Comparison of ENCODE assay signal across 18 cellular contexts in the genomic region with DNA sequence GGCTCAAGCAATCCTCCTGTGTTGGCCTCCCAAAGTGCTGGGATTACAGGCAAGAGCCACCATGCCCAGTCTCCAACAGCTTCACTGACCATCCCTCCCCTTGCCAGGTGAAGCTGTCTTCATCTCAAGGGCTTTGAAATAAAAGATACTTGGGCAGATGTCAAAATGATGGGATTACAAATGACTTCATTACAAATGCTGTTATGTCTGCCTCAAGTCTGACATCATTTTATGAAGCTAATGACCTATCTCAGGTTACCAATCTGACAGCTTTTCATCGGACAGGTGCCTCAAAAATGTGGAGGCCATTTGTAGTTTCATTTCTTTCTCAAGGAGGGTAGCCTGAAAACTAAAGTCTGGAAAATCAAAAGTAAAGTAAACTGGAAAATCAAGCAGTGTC.
DNase-seq lines count a peak whose midpoint lies in the region; ATAC-seq, FAIRE-seq and TF ChIP-seq lines count a peak whose summit lies in the region.
"Had no signal": no experiment of that assay in that cellular context is flagged by ENCODE, and none has a peak within 500 bp of the region (broad histone marks: within the 10 kb centered on the region; RNA-seq: fewer than 3 reads in every experiment).

No MANE protein-coding gene starts in this region.

- H3K27ac ChIP-seq in HEK293 (ENCODE audit: extremely low read depth, low read depth, low read length): no peak overlapping the region
- H3K27ac ChIP-seq in kidney (ENCODE audit: low read depth in 2 of 2, low read length in 2 of 2): peak overlapping the region; percentile 21 to 80
- no peak overlapping the region for H3K27ac ChIP-seq in prostate gland
- no peak overlapping the region for H3K27ac ChIP-seq in suprapubic skin
- H3K27ac ChIP-seq: GM23248, SJCRH30 had no signal

- peaks cover 0 to 4% of the 10 kb centered on the region in 2 experiments; a peak in 2 of 3 replicates for H3K36me3 ChIP-seq in HEK293 (ENCODE audit: control insufficient read depth in 2 of 2, insufficient read depth in 1 of 2, low read length in 2 of 2)
- H3K36me3 ChIP-seq in kidney (ENCODE audit: control insufficient read depth in 1 of 2, insufficient read depth in 2 of 2, low read length in 2 of 2): no peaks in the 10 kb centered on the region
- no peaks in the 10 kb centered on the region for H3K36me3 ChIP-seq in prostate gland
- peaks cover 3% of the 10 kb centered on the region for H3K36me3 ChIP-seq in suprapubic skin
- H3K36me3 ChIP-seq: HAP-1, SJCRH30 had no signal

- peak; percentile 3 for DNase-seq in NCI-H1436 treated with DMSO at 0.1 percent for 48 hours (lab: John Stamatoyannopoulos, UW)
- DNase-seq in NCI-H1436 (lab: John Stamatoyannopoulos, UW): no peak
- peak; percentile 82 for DNase-seq in NCI-H524 treated with DMSO at 0.1 percent for 48 hours (lab: John Stamatoyannopoulos, UW)
- DNase-seq in kidney: no peak
- DNase-seq in prostate gland (ENCODE audit: low spot score): no peak
- no peak for DNase-seq in suprapubic skin (ENCODE audit: low spot score in 2 of 2)
- DNase-seq: GF-D8, KG1, NCI-H1105 treated with DMSO at 0.1 percent for 48 hours, NCI-H226, NCI-H526, SJCRH30, T-helper 17 cell had no signal

- 72% methylated on average over 1 of the region's 1 CpG for WGBS in prostate gland
- WGBS in suprapubic skin: 94% methylated on average over 1 of the region's 1 CpG

- TF ChIP-seq CTCF in HEK293 (tag by site-specific recombination; IDR thresholded peaks at IDR 0.05) (no peak), kidney (IDR thresholded peaks at IDR 0.05; ENCODE audit: borderline replicate concordance, extremely low read depth, insufficient read depth) (no peak), prostate gland (IDR thresholded peaks at IDR 0.05) (no peak), suprapubic skin (IDR thresholded peaks at IDR 0.05) (no peak)

- intact Hi-C loops in kidney (cut with DNase I): no loop called here
- intact Hi-C loops in prostate gland (cut with DNase I): no loop called here

- H3K4me3 ChIP-seq in HEK293 (ENCODE audit: low read depth, low read length) (no peak overlapping the region), kidney (ENCODE audit: low read length in 2 of 2) (no peak overlapping the region), prostate gland (no peak overlapping the region), suprapubic skin (no peak overlapping the region)
- H3K4me3 ChIP-seq: GM23248, HAP-1, SJCRH30 had no signal

- H3K9me3 ChIP-seq in HEK293 (ENCODE audit: control insufficient read depth, insufficient read depth, low read depth, low read length) (no peaks in the 10 kb centered on the region), kidney (ENCODE audit: control insufficient read depth in 1 of 2, low read length in 2 of 2) (no peaks in the 10 kb centered on the region), prostate gland (no peaks in the 10 kb centered on the region), suprapubic skin (no peaks in the 10 kb centered on the region)
- H3K9me3 ChIP-seq: HAP-1 had no signal

- POLR2A ChIA-PET in HEK293 (lab: Yijun Ruan, JAX): no interaction called here

- TF ChIP-seq POLR2A in prostate gland (IDR thresholded peaks at IDR 0.05): no peak
- no peak for TF ChIP-seq POLR2A in suprapubic skin (IDR thresholded peaks at IDR 0.05)

- H3K9ac ChIP-seq in kidney (ENCODE audit: low read length in 2 of 2): no peak overlapping the region
- H3K9ac ChIP-seq: GM23248 had no signal

- H3K27me3 ChIP-seq in prostate gland (replicated peaks; ENCODE audit: insufficient read depth) (no peaks in the 10 kb centered on the region), suprapubic skin (no peaks in the 10 kb centered on the region)
- H3K27me3 ChIP-seq: SJCRH30 had no signal

- CTCF ChIA-PET in HEK293 (lab: Yijun Ruan, JAX): no interaction called here

- TF ChIP-seq EP300 in suprapubic skin (IDR thresholded peaks at IDR 0.05): no peak

- H3K4me1 ChIP-seq in HEK293 (ENCODE audit: control insufficient read depth, insufficient read depth, low read length) (peaks cover 3% of the 10 kb centered on the region), kidney (ENCODE audit: control insufficient read depth in 1 of 2, insufficient read depth in 1 of 2, low read depth in 1 of 2, low read length in 2 of 2) (peaks cover 4 to 8% of the 10 kb centered on the region in 2 donors), prostate gland (replicated peaks) (no peaks in the 10 kb centered on the region), suprapubic skin (no peaks in the 10 kb centered on the region)
- H3K4me1 ChIP-seq: HAP-1, SJCRH30 had no signal

- no peak for ATAC-seq in HG03097 (IDR thresholded peaks at IDR 0.05; ENCODE audit: low FRiP score, unreplicated experiment)
- ATAC-seq: Panc1, T-helper 17 cell had no signal

- no peak for FAIRE-seq in kidney (lab: Jason Lieb, UNC)

TF ChIP-seq in HEK293, 187 proteins besides CTCF, POLR2A, EP300 and RAD21:
- TF ChIP-seq ZBTB21 (tag by site-specific recombination; IDR thresholded peaks at IDR 0.05) (0 out of 2 replicates have a peak, but pooled peaks have one; percentile 51), ZNF473 (tag by site-specific recombination; IDR thresholded peaks at IDR 0.05) (no peak), ZNF629 (tag by site-specific recombination; IDR thresholded peaks at IDR 0.05) (peak; percentile 76), ZNF394 (tag by site-specific recombination; IDR thresholded peaks at IDR 0.05; ENCODE audit: borderline replicate concordance) (0 out of 2 replicates have a peak, but pooled peaks have one; percentile 14), YY1 (tag by site-specific recombination; IDR thresholded peaks at IDR 0.05) (no peak), ZNF366 (tag by site-specific recombination; conservative IDR thresholded peaks at IDR 0.05) (peak; percentile 61; the same call in 1 of the 2 replicates)
- TF ChIP-seq, protein P1, sequence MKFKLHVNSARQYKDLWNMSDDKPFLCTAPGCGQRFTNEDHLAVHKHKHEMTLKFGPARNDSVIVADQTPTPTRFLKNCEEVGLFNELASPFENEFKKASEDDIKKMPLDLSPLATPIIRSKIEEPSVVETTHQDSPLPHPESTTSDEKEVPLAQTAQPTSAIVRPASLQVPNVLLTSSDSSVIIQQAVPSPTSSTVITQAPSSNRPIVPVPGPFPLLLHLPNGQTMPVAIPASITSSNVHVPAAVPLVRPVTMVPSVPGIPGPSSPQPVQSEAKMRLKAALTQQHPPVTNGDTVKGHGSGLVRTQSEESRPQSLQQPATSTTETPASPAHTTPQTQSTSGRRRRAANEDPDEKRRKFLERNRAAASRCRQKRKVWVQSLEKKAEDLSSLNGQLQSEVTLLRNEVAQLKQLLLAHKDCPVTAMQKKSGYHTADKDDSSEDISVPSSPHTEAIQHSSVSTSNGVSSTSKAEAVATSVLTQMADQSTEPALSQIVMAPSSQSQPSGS (tag by site-specific recombination; IDR thresholded peaks at IDR 0.05; ENCODE audit: low read depth): 0 out of 2 replicates have a peak, but pooled peaks have one; percentile 56
- TF ChIP-seq, protein P2, sequence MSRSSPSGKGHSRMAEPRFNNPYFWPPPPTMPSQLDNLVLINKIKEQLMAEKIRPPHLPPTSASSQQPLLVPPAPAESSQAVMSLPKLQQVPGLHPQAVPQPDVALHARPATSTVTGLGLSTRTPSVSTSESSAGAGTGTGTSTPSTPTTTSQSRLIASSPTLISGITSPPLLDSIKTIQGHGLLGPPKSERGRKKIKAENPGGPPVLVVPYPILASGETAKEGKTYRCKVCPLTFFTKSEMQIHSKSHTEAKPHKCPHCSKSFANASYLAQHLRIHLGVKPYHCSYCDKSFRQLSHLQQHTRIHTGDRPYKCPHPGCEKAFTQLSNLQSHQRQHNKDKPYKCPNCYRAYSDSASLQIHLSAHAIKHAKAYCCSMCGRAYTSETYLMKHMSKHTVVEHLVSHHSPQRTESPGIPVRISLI (tag by site-specific recombination; IDR thresholded peaks at IDR 0.05): peak; percentile 60; the same call in 1 of the 2 replicates
- TF ChIP-seq, protein P3, sequence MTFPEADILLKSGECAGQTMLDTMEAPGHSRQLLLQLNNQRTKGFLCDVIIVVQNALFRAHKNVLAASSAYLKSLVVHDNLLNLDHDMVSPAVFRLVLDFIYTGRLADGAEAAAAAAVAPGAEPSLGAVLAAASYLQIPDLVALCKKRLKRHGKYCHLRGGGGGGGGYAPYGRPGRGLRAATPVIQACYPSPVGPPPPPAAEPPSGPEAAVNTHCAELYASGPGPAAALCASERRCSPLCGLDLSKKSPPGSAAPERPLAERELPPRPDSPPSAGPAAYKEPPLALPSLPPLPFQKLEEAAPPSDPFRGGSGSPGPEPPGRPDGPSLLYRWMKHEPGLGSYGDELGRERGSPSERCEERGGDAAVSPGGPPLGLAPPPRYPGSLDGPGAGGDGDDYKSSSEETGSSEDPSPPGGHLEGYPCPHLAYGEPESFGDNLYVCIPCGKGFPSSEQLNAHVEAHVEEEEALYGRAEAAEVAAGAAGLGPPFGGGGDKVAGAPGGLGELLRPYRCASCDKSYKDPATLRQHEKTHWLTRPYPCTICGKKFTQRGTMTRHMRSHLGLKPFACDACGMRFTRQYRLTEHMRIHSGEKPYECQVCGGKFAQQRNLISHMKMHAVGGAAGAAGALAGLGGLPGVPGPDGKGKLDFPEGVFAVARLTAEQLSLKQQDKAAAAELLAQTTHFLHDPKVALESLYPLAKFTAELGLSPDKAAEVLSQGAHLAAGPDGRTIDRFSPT (tag by site-specific recombination; IDR thresholded peaks at IDR 0.05): peak; percentile 20; the same call in 1 of the 2 replicates

Comparison
In these comparisons a context has a peak if more than half of its experiments do, and no peak if none do; other contexts are left out.
1. DNase-seq: peak in NCI-H1436 treated with DMSO at 0.1 percent for 48 hours (single experiment) and NCI-H524 treated with DMSO at 0.1 percent for 48 hours (single experiment); none in NCI-H1436 (single experiment), kidney (single experiment), prostate gland (single experiment) and suprapubic skin (0 of 2).
2. H3K27ac ChIP-seq: peak in kidney (2 of 2); none in HEK293 (single experiment), prostate gland (0 of 2) and suprapubic skin (single experiment).